ENCODE assay signal across 8 cellular contexts in genomic region chr22:30386960-30387848, GRCh38. TPM values are rescaled to one million over a fixed set of nuclear protein-coding genes. Genes with fewer than 3 reads are reported as not detected.
A peak's percentile ranks its signal among the peaks of the same experiment; 100 is the strongest.
DNase-seq lines count a peak whose midpoint lies in the region; ATAC-seq and TF ChIP-seq lines count a peak whose summit lies in the region.

Gene RNF215 (minus strand): TSS chr22:30387411. CDS start chr22:30387313, 98 bp downstream.

- ATAC-seq in GM19035 (IDR thresholded peaks at IDR 0.05; ENCODE audit: unreplicated experiment), result peak; percentile 76
- ATAC-seq in HG03432 (IDR thresholded peaks at IDR 0.05; ENCODE audit: unreplicated experiment), result peak; percentile 67

- H3K27ac Mint-ChIP-seq in endothelial cell (ENCODE audit: unreplicated experiment), result peak within 1 kb of the TSS; percentile 82

- DNase-seq in AG10803 (ENCODE audit: low read depth) (peak; percentile 65), NOMO-1 (lab: John Stamatoyannopoulos, UW; ENCODE audit: unreplicated experiment in 2 of 2) (peak; percentile 56 to 78), endothelial cell (ENCODE audit: low spot score) (peak; percentile 96), midbrain (lab: John Stamatoyannopoulos, UW) (peak; percentile 90)
- DNase-seq in activated CD8-positive, alpha-beta memory T cell treated with anti-CD3 and anti-CD28 coated beads, Interleukin-2, amount 50 U/mL, for 4 hours, result peak; percentile 80
- DNase-seq in stimulated activated CD8-positive, alpha-beta memory T cell treated with anti-CD3 and anti-CD28 coated beads, Interleukin-15, amount 100 ng/mL, for 48 hours (ENCODE audit: low read depth in 2 of 2), result peak; percentile 71 to 75

- H3K9me3 Mint-ChIP-seq in endothelial cell (ENCODE audit: unreplicated experiment), result no peaks in the 10 kb centered on the region

- H3K27me3 Mint-ChIP-seq in endothelial cell (ENCODE audit: unreplicated experiment), result peaks cover 7% of the 10 kb centered on the region

- H3K4me3 ChIP-seq in AG10803 (ENCODE audit: low read length), result peak within 1 kb of the TSS; percentile 74

- peaks cover 7% of the 10 kb centered on the region for H3K4me1 Mint-ChIP-seq in endothelial cell (ENCODE audit: unreplicated experiment)

- H3K36me3 Mint-ChIP-seq in endothelial cell (ENCODE audit: low read depth, unreplicated experiment), result peaks cover 4% of the 10 kb centered on the region

- TF ChIP-seq CTCF in AG10803 (conservative IDR thresholded peaks at IDR 0.05; ENCODE audit: low read length), result peak; percentile 63
- peak; percentile 98 for TF ChIP-seq CTCF in endothelial cell (IDR thresholded peaks at IDR 0.05; ENCODE audit: unreplicated experiment)

- peak within 1 kb of the TSS; percentile 91 for H3K4me3 Mint-ChIP-seq in endothelial cell (ENCODE audit: unreplicated experiment)

RNA-seq across cellular contexts. Expression of gene RNF215, which starts in this region (rescaled TPM):
- total RNA-seq in endothelial cell (ENCODE audit: unreplicated experiment), result 39.1 TPM

Comparison
In these comparisons a context has a peak if more than half of its experiments do, and no peak if none do; other contexts are left out.
1. Peak in every context shown above with its lines: DNase-seq, ATAC-seq and H3K4me3 ChIP-seq.